In genomic region chr14:61752626-61753025, GRCh38 we compare ENCODE assay signal across 8 cellular contexts. TPM values are rescaled to one million over a fixed set of nuclear protein-coding genes. Genes with fewer than 3 reads are reported as not detected.
DNase-seq lines count a peak whose midpoint lies in the region; ATAC-seq and TF ChIP-seq lines count a peak whose summit lies in the region.

No MANE protein-coding gene starts in this region.

- H3K36me3 Mint-ChIP-seq in Calu3 (ENCODE audit: insufficient read depth, unreplicated experiment) (peaks cover 56% of the 10 kb centered on the region), Caco-2 (ENCODE audit: insufficient read depth, unreplicated experiment) (peaks cover 61% of the 10 kb centered on the region)
- H3K36me3 Mint-ChIP-seq in dendritic cell treated with granulocyte-macrophage colony-stimulating factor and Interleukin-4, amounts not matched to agents 40 ng/mL and 50 ng/mL, for 4 days (ENCODE audit: low read depth) = peaks cover 19% of the 10 kb centered on the region
- H3K36me3 Mint-ChIP-seq in activated CD4-positive, alpha-beta T cell treated with anti-CD3 and anti-CD28 coated beads for 36 hours (ENCODE audit: low read depth) = peaks cover 26% of the 10 kb centered on the region

- POLR2A ChIA-PET in Caco-2 (lab: Charles Lee) = no interaction called here
- POLR2A ChIA-PET in activated CD4-positive, alpha-beta T cell treated with anti-CD3 and anti-CD28 coated beads for 36 hours (lab: Charles Lee) = interaction anchor here (0.6 to 2.2 kb wide), 2 partner anchors 9 to 247 kb away, joined by 3 to 9 read pairs; partner anchors contain the start of gene SNAPC1

- ATAC-seq in GM21447 (IDR thresholded peaks at IDR 0.05; ENCODE audit: unreplicated experiment) (peak; percentile 46), HG03571 (IDR thresholded peaks at IDR 0.05; ENCODE audit: unreplicated experiment) (peak; percentile 49), HG02623 (IDR thresholded peaks at IDR 0.05; ENCODE audit: unreplicated experiment) (no peak)
- ATAC-seq in activated CD4-positive, alpha-beta T cell treated with anti-CD3 and anti-CD28 coated beads for 36 hours = no peak

- H3K4me3 Mint-ChIP-seq in Calu3 (ENCODE audit: low read depth, unreplicated experiment) (no peak overlapping the region), Caco-2 (ENCODE audit: unreplicated experiment) (no peak overlapping the region)
- peak overlapping the region; percentile 92 for H3K4me3 Mint-ChIP-seq in dendritic cell treated with granulocyte-macrophage colony-stimulating factor and Interleukin-4, amounts not matched to agents 40 ng/mL and 50 ng/mL, for 4 days
- no peak overlapping the region for H3K4me3 Mint-ChIP-seq in activated CD4-positive, alpha-beta T cell treated with anti-CD3 and anti-CD28 coated beads for 36 hours

- no peaks in the 10 kb centered on the region for H3K27me3 ChIP-seq in Caco-2 (replicated peaks; ENCODE audit: control insufficient read depth, insufficient read depth, low read length)

- DNase-seq in Calu3 = no peak
- no peak for DNase-seq in Caco-2
- DNase-seq in activated CD4-positive, alpha-beta T cell treated with anti-CD3 and anti-CD28 coated beads for 36 hours = no peak
- DNase-seq in activated CD4-positive, alpha-beta T cell treated with anti-CD3 and anti-CD28 coated beads for 1 hour = no peak

- intact Hi-C loops in Calu3 (cut with micrococcal nuclease; ENCODE audit: unreplicated experiment) (loop anchor here (5.0 kb wide), 3 partner anchors 55 to 290 kb away; partner anchors contain the start of gene HIF1A), Caco-2 (cut with micrococcal nuclease; ENCODE audit: unreplicated experiment) (loop anchor here (5.0 kb wide), 2 partner anchors 55 to 215 kb away; partner anchors contain the start of gene HIF1A)
- intact Hi-C loops in dendritic cell treated with granulocyte-macrophage colony-stimulating factor and Interleukin-4, amounts not matched to agents 40 ng/mL and 50 ng/mL, for 4 days (cut with micrococcal nuclease) = no loop called here
- intact Hi-C loops in activated CD4-positive, alpha-beta T cell treated with anti-CD3 and anti-CD28 coated beads for 36 hours (cut with DNase I, micrococcal nuclease) = loop anchor here in 1 of 2 experiments (5.0 kb wide), 1 partner anchor 275 kb away; no protein-coding TSS in a partner anchor

- no peaks in the 10 kb centered on the region for H3K9me3 Mint-ChIP-seq in Calu3 (ENCODE audit: low read depth, unreplicated experiment)
- H3K9me3 Mint-ChIP-seq in dendritic cell treated with granulocyte-macrophage colony-stimulating factor and Interleukin-4, amounts not matched to agents 40 ng/mL and 50 ng/mL, for 4 days = no peaks in the 10 kb centered on the region
- H3K9me3 Mint-ChIP-seq in Caco-2 (ENCODE audit: unreplicated experiment) = peaks cover 29% of the 10 kb centered on the region
- H3K9me3 Mint-ChIP-seq in activated CD4-positive, alpha-beta T cell treated with anti-CD3 and anti-CD28 coated beads for 36 hours (ENCODE audit: low read depth) = no peaks in the 10 kb centered on the region

- BruUV-seq in Calu3 (replicated peaks; lab: Mats Ljungman, UMichigan) (no TSS peak), Caco-2 (replicated peaks; lab: Mats Ljungman, UMichigan) (no TSS peak)

- H3K4me1 Mint-ChIP-seq in Calu3 (ENCODE audit: low read depth, unreplicated experiment) (peaks cover 42% of the 10 kb centered on the region), Caco-2 (ENCODE audit: low read depth, unreplicated experiment) (peaks cover 15% of the 10 kb centered on the region)
- peaks cover 33% of the 10 kb centered on the region for H3K4me1 Mint-ChIP-seq in dendritic cell treated with granulocyte-macrophage colony-stimulating factor and Interleukin-4, amounts not matched to agents 40 ng/mL and 50 ng/mL, for 4 days (ENCODE audit: low read depth)
- H3K4me1 Mint-ChIP-seq in activated CD4-positive, alpha-beta T cell treated with anti-CD3 and anti-CD28 coated beads for 36 hours = peaks cover 17% of the 10 kb centered on the region

- peaks cover 8% of the 10 kb centered on the region; the same call in 1 of the 2 replicates for H3K9me3 ChIP-seq in Caco-2

- no peaks in the 10 kb centered on the region for H3K36me3 ChIP-seq in Caco-2 (ENCODE audit: control insufficient read depth, insufficient read depth, low read length)

- H3K4me1 ChIP-seq in Caco-2 = peaks cover 41% of the 10 kb centered on the region

- no peak overlapping the region for H3K4me3 ChIP-seq in Caco-2 (ENCODE audit: low read depth, low read length)

- peak overlapping the region; percentile 48 for H3K27ac Mint-ChIP-seq in Calu3 (ENCODE audit: unreplicated experiment)
- peak overlapping the region; percentile 90 for H3K27ac Mint-ChIP-seq in dendritic cell treated with granulocyte-macrophage colony-stimulating factor and Interleukin-4, amounts not matched to agents 40 ng/mL and 50 ng/mL, for 4 days
- H3K27ac Mint-ChIP-seq in Caco-2 (ENCODE audit: unreplicated experiment) = no peak overlapping the region
- no peak overlapping the region for H3K27ac Mint-ChIP-seq in activated CD4-positive, alpha-beta T cell treated with anti-CD3 and anti-CD28 coated beads for 36 hours

- H3K27me3 Mint-ChIP-seq in Calu3 (ENCODE audit: unreplicated experiment) (no peaks in the 10 kb centered on the region), Caco-2 (ENCODE audit: insufficient read depth, unreplicated experiment) (no peaks in the 10 kb centered on the region)
- H3K27me3 Mint-ChIP-seq in dendritic cell treated with granulocyte-macrophage colony-stimulating factor and Interleukin-4, amounts not matched to agents 40 ng/mL and 50 ng/mL, for 4 days = no peaks in the 10 kb centered on the region
- peaks cover 4% of the 10 kb centered on the region for H3K27me3 Mint-ChIP-seq in activated CD4-positive, alpha-beta T cell treated with anti-CD3 and anti-CD28 coated beads for 36 hours

- TF ChIP-seq CTCF in Calu3 (IDR thresholded peaks at IDR 0.05; ENCODE audit: unreplicated experiment) (no peak), Caco-2 (IDR thresholded peaks at IDR 0.05; ENCODE audit: insufficient read depth in 1 of 2, low read depth in 1 of 2, low read length in 1 of 2, severe bottlenecking in 1 of 2, unreplicated experiment in 1 of 2) (no peak)

- CTCF ChIA-PET in Calu3 (lab: Charles Lee) (interaction anchor here (0.9 kb wide), 1 partner anchor 14 kb away, joined by 3 read pairs; no protein-coding TSS in a partner anchor), Caco-2 (lab: Charles Lee) (interaction anchor here (0.8 to 1.2 kb wide), 2 partner anchors 9 to 193 kb away, joined by 3 read pairs; partner anchors contain the start of gene SNAPC1)
- CTCF ChIA-PET in activated CD4-positive, alpha-beta T cell treated with anti-CD3 and anti-CD28 coated beads for 36 hours (lab: Charles Lee) = interaction anchor here (0.9 to 1.7 kb wide), 5 partner anchors 11 to 291 kb away, joined by 3 to 6 read pairs (median 4); no protein-coding TSS in a partner anchor

RNA-seq across cellular contexts. Expression of gene SNAPC1, which starts 9.6 kb away (rescaled TPM):
- 10.0 and 11.7 TPM in 2 replicates for total RNA-seq in Calu3 (2022)
- total RNA-seq in Caco-2 (2022) = 5.1 and 6.0 TPM in 2 replicates
- 10 to 100 TPM; 10.5 to 11.2 TPM for total RNA-seq in activated CD4-positive, alpha-beta T cell treated with anti-CD3 and anti-CD28 coated beads for 36 hours

RNA-seq across cellular contexts. Expression of gene HIF1A, which starts 57.3 kb away (rescaled TPM):
- total RNA-seq in Calu3 (2022) = 213 and 229 TPM in 2 replicates
- 125 and 127 TPM in 2 replicates for total RNA-seq in Caco-2 (2022)
- total RNA-seq in activated CD4-positive, alpha-beta T cell treated with anti-CD3 and anti-CD28 coated beads for 36 hours = 100 to 1,000 TPM; 196 to 329 TPM

RNA-seq across cellular contexts. Expression of gene SYT16, which starts 59.9 kb away (rescaled TPM):
- total RNA-seq in Calu3 (2022) (9.2 and 10.3 TPM in 2 replicates), Caco-2 (2022) (0.68 and 1.00 TPM in 2 replicates)
- under 1 TPM; 0.02 to 0.04 TPM for total RNA-seq in activated CD4-positive, alpha-beta T cell treated with anti-CD3 and anti-CD28 coated beads for 36 hours

Comparison
In these comparisons a context has a peak if more than half of its experiments do, and no peak if none do; other contexts are left out.
1. H3K27ac Mint-ChIP-seq: peak in Calu3 (single experiment) and dendritic cell treated with granulocyte-macrophage colony-stimulating factor and Interleukin-4, amounts not matched to agents 40 ng/mL and 50 ng/mL, for 4 days (single experiment); none in Caco-2 (single experiment) and activated CD4-positive, alpha-beta T cell treated with anti-CD3 and anti-CD28 coated beads for 36 hours (single experiment).
2. ATAC-seq: peak in GM21447 (single experiment) and HG03571 (single experiment); none in HG02623 (single experiment) and activated CD4-positive, alpha-beta T cell treated with anti-CD3 and anti-CD28 coated beads for 36 hours (single experiment).